9 cellular contexts compared by ENCODE assay signal in the genomic region with DNA sequence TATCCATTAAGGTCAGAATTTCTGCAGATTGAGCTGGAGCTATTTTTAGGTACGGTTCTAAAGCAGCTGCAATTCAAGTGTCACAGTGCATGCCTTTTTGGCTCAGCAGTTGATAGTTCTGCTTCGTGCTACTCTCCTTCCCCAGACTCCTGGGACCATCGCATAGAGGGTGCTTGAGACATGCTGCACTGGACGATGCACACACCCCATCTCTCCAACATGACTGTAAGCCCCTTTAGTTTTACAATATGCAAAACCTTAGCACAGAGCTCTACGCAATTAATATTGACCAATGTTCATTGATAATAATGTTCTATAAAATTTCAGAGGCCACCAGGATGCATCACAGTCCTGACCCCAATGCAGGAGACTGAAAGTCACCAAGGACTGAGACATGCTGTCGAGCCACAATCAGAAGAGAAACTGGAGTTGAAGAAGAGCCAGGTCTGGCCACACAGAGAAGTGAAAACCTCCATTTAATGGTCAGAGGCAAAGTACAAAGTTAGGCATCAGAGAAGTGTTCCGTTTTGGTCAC.
DNase-seq lines count a peak whose midpoint lies in the region; ATAC-seq and TF ChIP-seq lines count a peak whose summit lies in the region.
"Had no signal": no experiment of that assay in that cellular context is flagged by ENCODE, and none has a peak within 500 bp of the region (broad histone marks: within the 10 kb centered on the region; RNA-seq: fewer than 3 reads in every experiment).

No MANE protein-coding gene starts in this region.

- intact Hi-C loops in activated T-helper 2 cell treated with anti-CD3 and anti-CD28 coated beads, Interferon-gamma antibody, Interleukin-2, Interleukin-4, amounts not matched to agents 10 μg/mL and 5 μg/mL and 100 μg/mL, durations not matched to agents 14 hours and 24 hours and 36 hours (cut with micrococcal nuclease), result loop anchor here (10.0 kb wide), 1 partner anchor 403 kb away; no protein-coding TSS in a partner anchor

- H3K79me2 ChIP-seq in smooth muscle cell (ENCODE audit: low read depth), result no peaks in the 10 kb centered on the region

- H3K27me3 Mint-ChIP-seq in activated T-helper 2 cell treated with anti-CD3 and anti-CD28 coated beads, Interferon-gamma antibody, Interleukin-2, Interleukin-4, amounts not matched to agents 10 μg/mL and 5 μg/mL and 100 μg/mL, durations not matched to agents 14 hours and 24 hours and 36 hours (ENCODE audit: low read depth), result peaks cover 4% of the 10 kb centered on the region

- H3K9me3 Mint-ChIP-seq in activated T-helper 2 cell treated with anti-CD3 and anti-CD28 coated beads, Interferon-gamma antibody, Interleukin-2, Interleukin-4, amounts not matched to agents 10 μg/mL and 5 μg/mL and 100 μg/mL, durations not matched to agents 14 hours and 24 hours and 36 hours, result peaks cover 6% of the 10 kb centered on the region

- peaks cover 10% of the 10 kb centered on the region for H3K4me1 ChIP-seq in smooth muscle cell (ENCODE audit: low read depth)
- H3K4me1 ChIP-seq: Caco-2 had no signal

- H3K27ac Mint-ChIP-seq in activated T-helper 2 cell treated with anti-CD3 and anti-CD28 coated beads, Interferon-gamma antibody, Interleukin-2, Interleukin-4, amounts not matched to agents 10 μg/mL and 5 μg/mL and 100 μg/mL, durations not matched to agents 14 hours and 24 hours and 36 hours, result peak overlapping the region; percentile 59

- no peaks in the 10 kb centered on the region for H4K20me1 ChIP-seq in smooth muscle cell (ENCODE audit: low read depth)

- H3K27ac ChIP-seq in smooth muscle cell (ENCODE audit: low read depth), result no peak overlapping the region

- no peaks in the 10 kb centered on the region for H3K36me3 ChIP-seq in smooth muscle cell (ENCODE audit: low read depth)

- peaks cover 56% of the 10 kb centered on the region for H3K4me1 Mint-ChIP-seq in activated T-helper 2 cell treated with anti-CD3 and anti-CD28 coated beads, Interferon-gamma antibody, Interleukin-2, Interleukin-4, amounts not matched to agents 10 μg/mL and 5 μg/mL and 100 μg/mL, durations not matched to agents 14 hours and 24 hours and 36 hours (ENCODE audit: low read depth)

- H3F3A ChIP-seq in smooth muscle cell (ENCODE audit: low read depth), result no peaks in the 10 kb centered on the region

- H3K36me3 Mint-ChIP-seq in activated T-helper 2 cell treated with anti-CD3 and anti-CD28 coated beads, Interferon-gamma antibody, Interleukin-2, Interleukin-4, amounts not matched to agents 10 μg/mL and 5 μg/mL and 100 μg/mL, durations not matched to agents 14 hours and 24 hours and 36 hours (ENCODE audit: low read depth), result peaks cover 8% of the 10 kb centered on the region

- ATAC-seq in GM19438 (IDR thresholded peaks at IDR 0.05; ENCODE audit: low read depth, unreplicated experiment) (peak; percentile 74), HG03097 (IDR thresholded peaks at IDR 0.05; ENCODE audit: low FRiP score, unreplicated experiment) (peak; percentile 45)

- H3K9me3 ChIP-seq in smooth muscle cell (replicated peaks; ENCODE audit: low read depth), result no peaks in the 10 kb centered on the region
- H3K9me3 ChIP-seq: Caco-2 had no signal

- H2AFZ ChIP-seq in smooth muscle cell (ENCODE audit: low read depth), result no peak overlapping the region

- H3K4me3 ChIP-seq in smooth muscle cell, result no peak overlapping the region

- no peak overlapping the region for H3K4me2 ChIP-seq in smooth muscle cell

- no peaks in the 10 kb centered on the region for H3K27me3 ChIP-seq in smooth muscle cell (ENCODE audit: low read depth)

- TF ChIP-seq CTCF in smooth muscle cell (IDR thresholded peaks at IDR 0.05; ENCODE audit: borderline replicate concordance, insufficient read depth, poor library complexity, severe bottlenecking), result no peak

- in situ Hi-C loops in G401 (cut with HindIII; ENCODE audit: low sequenced_read_pairs), result no loop called here

- no peak overlapping the region for H3K9ac ChIP-seq in smooth muscle cell (ENCODE audit: low read depth)

- no peak overlapping the region for H3K4me3 Mint-ChIP-seq in activated T-helper 2 cell treated with anti-CD3 and anti-CD28 coated beads, Interferon-gamma antibody, Interleukin-2, Interleukin-4, amounts not matched to agents 10 μg/mL and 5 μg/mL and 100 μg/mL, durations not matched to agents 14 hours and 24 hours and 36 hours (ENCODE audit: low read depth)

- whole genome bisulfite sequencing in smooth muscle cell (ENCODE audit: low lambda C conversion rate), result 82% methylated on average over 7 of the region's 7 CpGs

- peak; percentile 95 for DNase-seq in DMS79 treated with DMSO at 0.1 percent for 48 hours (lab: John Stamatoyannopoulos, UW)
- DNase-seq in activated T-helper 2 cell treated with anti-CD3 and anti-CD28 coated beads, Interferon-gamma antibody, Interleukin-2, Interleukin-4, amounts not matched to agents 10 μg/mL and 5 μg/mL and 100 μg/mL, durations not matched to agents 14 hours and 24 hours and 36 hours (ENCODE audit: low spot score), result no peak
- no peak for DNase-seq in UCSD-AML1 (lab: John Stamatoyannopoulos, UW; ENCODE audit: unreplicated experiment)
- DNase-seq in smooth muscle cell (lab: John Stamatoyannopoulos, UW; ENCODE audit: unreplicated experiment), result no peak
- no peak for DNase-seq in G401 (ENCODE audit: low spot score)
- no peak for DNase-seq in stimulated activated naive CD4-positive, alpha-beta T cell treated with Interleukin-2 at 50 U/mL for 16 hours (lab: John Stamatoyannopoulos, UW)
- DNase-seq: Caco-2 had no signal
